Comparison of ENCODE assay signal across 16 cellular contexts in the genomic region with DNA sequence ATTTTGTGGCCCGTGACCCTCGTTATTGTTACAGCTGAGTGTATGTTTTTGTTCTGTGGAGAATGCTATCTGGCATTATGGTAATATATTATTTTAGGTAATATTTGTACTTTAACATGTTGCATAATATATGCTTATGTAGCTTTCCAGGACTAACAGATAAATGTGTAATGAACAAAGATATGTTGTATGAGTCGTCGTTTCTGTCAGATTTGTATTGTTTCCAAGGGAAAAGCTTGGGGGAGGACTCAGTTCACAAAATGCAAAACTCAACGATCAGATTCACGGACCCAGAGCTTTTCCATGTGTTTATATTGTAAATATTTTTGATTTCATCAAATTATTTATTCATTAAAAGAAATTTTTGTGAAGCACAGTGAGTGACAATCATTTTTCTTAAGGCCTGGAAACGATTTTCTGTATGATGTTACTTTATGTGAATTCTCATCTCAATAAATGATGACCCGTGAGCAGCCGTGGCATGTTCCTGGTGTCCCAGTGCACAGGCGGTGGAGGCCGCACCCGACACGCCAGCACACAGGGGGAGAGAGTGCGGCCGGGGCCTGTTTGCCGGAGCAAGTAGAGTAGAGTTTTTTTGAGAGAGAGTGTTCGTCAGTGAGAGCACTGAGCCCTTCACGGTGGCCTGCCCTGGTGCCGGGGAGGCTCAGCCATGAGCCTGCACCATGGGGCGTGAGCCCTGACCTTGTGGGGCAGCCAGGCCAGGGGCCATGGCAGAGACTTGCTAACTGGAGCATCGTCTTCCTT.
DNase-seq lines count a peak whose midpoint lies in the region; ATAC-seq and TF ChIP-seq lines count a peak whose summit lies in the region.
"Had no signal": no experiment of that assay in that cellular context is flagged by ENCODE, and none has a peak within 500 bp of the region (broad histone marks: within the 10 kb centered on the region; RNA-seq: fewer than 3 reads in every experiment).

No MANE protein-coding gene starts in this region.

- peaks cover 0 to 10% of the 10 kb centered on the region in 2 donors for H3K9me3 ChIP-seq in neuronal stem cell (replicated peaks in 1 of 2; ENCODE audit: control insufficient read depth in 2 of 2, insufficient read depth in 1 of 2, low read depth in 1 of 2, low read length in 2 of 2)
- H3K9me3 ChIP-seq: BE2C had no signal

- peaks cover 7% of the 10 kb centered on the region for H3K9me3 Mint-ChIP-seq in endothelial cell (ENCODE audit: unreplicated experiment)

- H2AK5ac ChIP-seq in neuronal stem cell (ENCODE audit: low read depth, low read length), result no peak overlapping the region

- peak overlapping the region; percentile 62 for H3K4me3 Mint-ChIP-seq in endothelial cell (ENCODE audit: unreplicated experiment)
- H3K4me3 Mint-ChIP-seq: CD4-positive, alpha-beta memory T cell; H9 had no signal

- no peak overlapping the region for H3K4me2 ChIP-seq in neuronal stem cell (ENCODE audit: insufficient read depth, low read length, poor library complexity, severe bottlenecking)
- H3K4me2 ChIP-seq: A549 had no signal

- no peak for ATAC-seq in GM19467 (IDR thresholded peaks at IDR 0.05; ENCODE audit: unreplicated experiment)
- ATAC-seq: A549, HepG2 had no signal

- no peak for TF ChIP-seq CTCF in endothelial cell (IDR thresholded peaks at IDR 0.05; ENCODE audit: unreplicated experiment)

- H2BK5ac ChIP-seq in neuronal stem cell (ENCODE audit: low read length), result no peak overlapping the region

- no peak overlapping the region for H2BK120ac ChIP-seq in neuronal stem cell (ENCODE audit: low read depth, low read length)

- H3K14ac ChIP-seq in neuronal stem cell (ENCODE audit: low read length), result no peak overlapping the region

- H3K4ac ChIP-seq in neuronal stem cell (ENCODE audit: low read length), result no peak overlapping the region

- H3K36me3 Mint-ChIP-seq in endothelial cell (ENCODE audit: low read depth, unreplicated experiment), result peaks cover 81% of the 10 kb centered on the region

- H2BK12ac ChIP-seq in neuronal stem cell (ENCODE audit: low read length), result no peak overlapping the region

- H3K79me1 ChIP-seq in neuronal stem cell (ENCODE audit: low read depth, low read length), result no peaks in the 10 kb centered on the region

- WGBS in neuronal stem cell (ENCODE audit: extremely low coverage in 2 of 2, insufficient read length in 2 of 2, insufficient replicate concordance in 1 of 2), 2 donors, result no CpG with 5 or more reads among the region's 21 CpGs

- H3K27me3 Mint-ChIP-seq in endothelial cell (ENCODE audit: unreplicated experiment), result peaks cover 19% of the 10 kb centered on the region
- H3K27me3 Mint-ChIP-seq: CD4-positive, alpha-beta memory T cell had no signal

- H3K27ac Mint-ChIP-seq in endothelial cell (ENCODE audit: unreplicated experiment), result no peak overlapping the region
- H3K27ac Mint-ChIP-seq: CD4-positive, alpha-beta memory T cell had no signal

- H3K27me3 ChIP-seq in H7 (ENCODE audit: control insufficient read depth, insufficient read depth, low read length) (no peaks in the 10 kb centered on the region), neuronal stem cell (ENCODE audit: control insufficient read depth in 3 of 3, insufficient read depth in 3 of 3, low read depth in 1 of 3, low read length in 3 of 3) (no peaks in the 10 kb centered on the region)
- H3K27me3 ChIP-seq: BE2C had no signal

- H4K91ac ChIP-seq in neuronal stem cell (ENCODE audit: low read depth, low read length, poor library complexity), result no peak overlapping the region

- H3K9ac ChIP-seq in neuronal stem cell (ENCODE audit: low read depth, low read length, poor library complexity), result peak overlapping the region; percentile 31
- H3K9ac ChIP-seq: GM23248 had no signal

- DNase-seq in H7, result peak; percentile 34
- peak; percentile 43 for DNase-seq in NCI-H226
- no peak for DNase-seq in endothelial cell (ENCODE audit: low spot score)
- DNase-seq in neuronal stem cell (ENCODE audit: low spot score), result no peak
- DNase-seq in hypothalamus (lab: John Stamatoyannopoulos, UW), result no peak
- no peak for DNase-seq in 8988T
- DNase-seq: BE2C; CD4-positive, alpha-beta memory T cell; DMS53; GF-D8; GM23248; H9 had no signal

- H2BK15ac ChIP-seq in neuronal stem cell (ENCODE audit: low read length), result no peak overlapping the region

- H3K4me3 ChIP-seq in H7 (ENCODE audit: insufficient read depth, low read depth, low read length) (no peak overlapping the region), neuronal stem cell (ENCODE audit: low read length in 2 of 2) (no peak overlapping the region)
- H3K4me3 ChIP-seq: A549, GM23248 had no signal

- no peak overlapping the region for H4K8ac ChIP-seq in neuronal stem cell (ENCODE audit: low read depth, low read length)

- no peak overlapping the region for H3K23ac ChIP-seq in neuronal stem cell (ENCODE audit: low read depth, low read length, poor library complexity)

- H3K4me1 Mint-ChIP-seq in endothelial cell (ENCODE audit: unreplicated experiment), result peaks cover 5% of the 10 kb centered on the region
- H3K4me1 Mint-ChIP-seq: CD4-positive, alpha-beta memory T cell had no signal

- H2AFZ ChIP-seq in neuronal stem cell (ENCODE audit: low read length), result no peak overlapping the region
- H2AFZ ChIP-seq: GM23248 had no signal

- H3K4me1 ChIP-seq in neuronal stem cell (ENCODE audit: control insufficient read depth in 2 of 2, insufficient read depth in 1 of 2, low read depth in 1 of 2, low read length in 2 of 2), result no peaks in the 10 kb centered on the region
- H3K4me1 ChIP-seq: A549, BE2C had no signal

- H3K27ac ChIP-seq in neuronal stem cell (replicated peaks; ENCODE audit: low read length), result no peak overlapping the region
- H3K27ac ChIP-seq: A549, C4-2B, GM23248 had no signal

- peak overlapping the region; percentile 41 for H3K18ac ChIP-seq in neuronal stem cell (ENCODE audit: low read length)

- H3K36me3 ChIP-seq in H7 (replicated peaks; ENCODE audit: control insufficient read depth, insufficient read depth, low read length) (no peaks in the 10 kb centered on the region), neuronal stem cell (replicated peaks in 1 of 2; ENCODE audit: control insufficient read depth in 2 of 2, insufficient read depth in 2 of 2, low read length in 2 of 2) (no peaks in the 10 kb centered on the region)
- H3K36me3 ChIP-seq: BE2C had no signal

Comparison
In these comparisons a context has a peak if more than half of its experiments do, and no peak if none do; other contexts are left out.
1. DNase-seq: peak in H7 (single experiment) and NCI-H226 (single experiment); none in endothelial cell (single experiment), neuronal stem cell (single experiment), hypothalamus (0 of 51) and 8988T (single experiment).